In genomic region chr11:2699531-2700414, GRCh38 we compare ENCODE assay signal across 8 cellular contexts. TPM values are rescaled to one million over a fixed set of nuclear protein-coding genes. Genes with fewer than 3 reads are reported as not detected.
DNase-seq lines count a peak whose midpoint lies in the region; ATAC-seq and TF ChIP-seq lines count a peak whose summit lies in the region.

TSS of gene KCNQ1OT1 (minus strand) at chr11:2699994.

- peak; percentile 96 for DNase-seq in GM12865 (ENCODE audit: low read depth)
- peak; percentile 88 for DNase-seq in NCI-H1105 treated with DMSO at 0.1 percent for 48 hours (lab: John Stamatoyannopoulos, UW)
- DNase-seq in T follicular helper cell (ENCODE audit: low read depth), result peak; percentile 79
- DNase-seq in adrenal gland, result peak; percentile 88 to 97 (median 93)
- DNase-seq in left cardiac atrium, result peak; percentile 92
- peak; percentile 70 for DNase-seq in progenitor cell of endocrine pancreas (ENCODE audit: low spot score, unreplicated experiment)
- DNase-seq in upper lobe of right lung, result peak; percentile 93

- H3K27ac Mint-ChIP-seq in progenitor cell of endocrine pancreas, result peak within 1 kb of the TSS; percentile 95

- H3K4me1 ChIP-seq in adrenal gland (replicated peaks in 1 of 2) (peaks cover 0 to 34% of the 10 kb centered on the region in 2 donors), upper lobe of right lung (no peaks in the 10 kb centered on the region)

- WGBS in adrenal gland, 4 donors, result 45 to 75% (median 58%) methylated on average over 44 to 98 of the region's 98 CpGs

- H3K27me3 ChIP-seq in adrenal gland (no peaks in the 10 kb centered on the region), upper lobe of right lung (no peaks in the 10 kb centered on the region)

- H3K9me3 Mint-ChIP-seq in progenitor cell of endocrine pancreas (ENCODE audit: low read depth), result no peaks in the 10 kb centered on the region

- H3K4me3 ChIP-seq in GM12865 (ENCODE audit: low read depth, low read length) (peak within 1 kb of the TSS; percentile 74), adrenal gland (peak within 1 kb of the TSS; percentile 3 to 69 (median 36)), upper lobe of right lung (peak within 1 kb of the TSS; percentile 64)

- H3K27me3 Mint-ChIP-seq in progenitor cell of endocrine pancreas, result peaks cover 4% of the 10 kb centered on the region

- H3K36me3 Mint-ChIP-seq in progenitor cell of endocrine pancreas (ENCODE audit: insufficient read depth), result peaks cover 8% of the 10 kb centered on the region

- ATAC-seq in HG02642 (IDR thresholded peaks at IDR 0.05; ENCODE audit: poor library complexity, unreplicated experiment) (peak; percentile 91), left cardiac atrium (peak; percentile 96), upper lobe of right lung (peak; percentile 96)

- H3K27ac ChIP-seq in adrenal gland, result peak within 1 kb of the TSS; percentile 12 to 96 (median 84)
- peak within 1 kb of the TSS; percentile 97 for H3K27ac ChIP-seq in upper lobe of right lung

- intact Hi-C loops in adrenal gland (cut with DNase I) (loop anchor here in 1 of 2 donors (10.0 kb wide), 1 partner anchor 185 kb away; the partner anchor contains the start of gene CDKN1C), left cardiac atrium (cut with DNase I) (no loop called here), upper lobe of right lung (cut with DNase I) (no loop called here)

- peak within 1 kb of the TSS; percentile 96 for H3K4me3 Mint-ChIP-seq in progenitor cell of endocrine pancreas (ENCODE audit: low read depth)

- no peaks in the 10 kb centered on the region for H3K9me3 ChIP-seq in adrenal gland (replicated peaks in 1 of 3)
- H3K9me3 ChIP-seq in upper lobe of right lung, result no peaks in the 10 kb centered on the region

- H3K36me3 ChIP-seq in adrenal gland (replicated peaks in 1 of 2) (no peaks in the 10 kb centered on the region), upper lobe of right lung (no peaks in the 10 kb centered on the region)

- H3K4me1 Mint-ChIP-seq in progenitor cell of endocrine pancreas (ENCODE audit: low read depth), result peaks cover 42% of the 10 kb centered on the region

- peak; percentile 95 to 97 for TF ChIP-seq POLR2A in adrenal gland (IDR thresholded peaks at IDR 0.05)

- TF ChIP-seq CTCF in GM12865 (IDR thresholded peaks at IDR 0.05; ENCODE audit: insufficient read depth, low read depth, low read length, missing control alignments), result no peak
- TF ChIP-seq CTCF in adrenal gland (IDR thresholded peaks at IDR 0.05), result no peak
- TF ChIP-seq CTCF in progenitor cell of endocrine pancreas (IDR thresholded peaks at IDR 0.05; ENCODE audit: unreplicated experiment), result no peak
- no peak for TF ChIP-seq CTCF in upper lobe of right lung (IDR thresholded peaks at IDR 0.05)

RNA-seq across cellular contexts. Expression of gene KCNQ1OT1, which starts in this region (rescaled TPM):
- total RNA-seq in adrenal gland, result 1 to 10 TPM in 4 of 8 donors, under 1 TPM in 4; 0.55 to 3.6 (median 1.4) TPM
- 1 to 10 TPM in 1 of 3 donors, under 1 TPM in 2; 0.15 to 1.4 (median 0.17) TPM for polyA plus RNA-seq in adrenal gland
- under 1 TPM; 0.59 to 0.81 TPM for total RNA-seq in left cardiac atrium
- total RNA-seq in progenitor cell of endocrine pancreas, result 18.0 and 18.7 TPM in 2 replicates
- total RNA-seq in upper lobe of right lung, result 2.0 TPM

Comparison
In these comparisons a context has a peak if more than half of its experiments do, and no peak if none do; other contexts are left out.
1. Peak in every context shown above with its lines: DNase-seq, ATAC-seq, H3K4me3 ChIP-seq and H3K27ac ChIP-seq.
2. Peak in DNase-seq and ATAC-seq in left cardiac atrium; RNA of the gene not detected or under 1 TPM.